1 cellular context compared by ENCODE assay signal in genomic region chr5:147854894-147855773, GRCh38.
TF ChIP-seq lines count a peak whose summit lies in the region.

No MANE protein-coding gene starts in this region.

TF ChIP-seq in GM23338, 12 proteins besides CTCF, POLR2A, EP300 and RAD21 (continued from another document):
- TF ChIP-seq, protein P1, sequence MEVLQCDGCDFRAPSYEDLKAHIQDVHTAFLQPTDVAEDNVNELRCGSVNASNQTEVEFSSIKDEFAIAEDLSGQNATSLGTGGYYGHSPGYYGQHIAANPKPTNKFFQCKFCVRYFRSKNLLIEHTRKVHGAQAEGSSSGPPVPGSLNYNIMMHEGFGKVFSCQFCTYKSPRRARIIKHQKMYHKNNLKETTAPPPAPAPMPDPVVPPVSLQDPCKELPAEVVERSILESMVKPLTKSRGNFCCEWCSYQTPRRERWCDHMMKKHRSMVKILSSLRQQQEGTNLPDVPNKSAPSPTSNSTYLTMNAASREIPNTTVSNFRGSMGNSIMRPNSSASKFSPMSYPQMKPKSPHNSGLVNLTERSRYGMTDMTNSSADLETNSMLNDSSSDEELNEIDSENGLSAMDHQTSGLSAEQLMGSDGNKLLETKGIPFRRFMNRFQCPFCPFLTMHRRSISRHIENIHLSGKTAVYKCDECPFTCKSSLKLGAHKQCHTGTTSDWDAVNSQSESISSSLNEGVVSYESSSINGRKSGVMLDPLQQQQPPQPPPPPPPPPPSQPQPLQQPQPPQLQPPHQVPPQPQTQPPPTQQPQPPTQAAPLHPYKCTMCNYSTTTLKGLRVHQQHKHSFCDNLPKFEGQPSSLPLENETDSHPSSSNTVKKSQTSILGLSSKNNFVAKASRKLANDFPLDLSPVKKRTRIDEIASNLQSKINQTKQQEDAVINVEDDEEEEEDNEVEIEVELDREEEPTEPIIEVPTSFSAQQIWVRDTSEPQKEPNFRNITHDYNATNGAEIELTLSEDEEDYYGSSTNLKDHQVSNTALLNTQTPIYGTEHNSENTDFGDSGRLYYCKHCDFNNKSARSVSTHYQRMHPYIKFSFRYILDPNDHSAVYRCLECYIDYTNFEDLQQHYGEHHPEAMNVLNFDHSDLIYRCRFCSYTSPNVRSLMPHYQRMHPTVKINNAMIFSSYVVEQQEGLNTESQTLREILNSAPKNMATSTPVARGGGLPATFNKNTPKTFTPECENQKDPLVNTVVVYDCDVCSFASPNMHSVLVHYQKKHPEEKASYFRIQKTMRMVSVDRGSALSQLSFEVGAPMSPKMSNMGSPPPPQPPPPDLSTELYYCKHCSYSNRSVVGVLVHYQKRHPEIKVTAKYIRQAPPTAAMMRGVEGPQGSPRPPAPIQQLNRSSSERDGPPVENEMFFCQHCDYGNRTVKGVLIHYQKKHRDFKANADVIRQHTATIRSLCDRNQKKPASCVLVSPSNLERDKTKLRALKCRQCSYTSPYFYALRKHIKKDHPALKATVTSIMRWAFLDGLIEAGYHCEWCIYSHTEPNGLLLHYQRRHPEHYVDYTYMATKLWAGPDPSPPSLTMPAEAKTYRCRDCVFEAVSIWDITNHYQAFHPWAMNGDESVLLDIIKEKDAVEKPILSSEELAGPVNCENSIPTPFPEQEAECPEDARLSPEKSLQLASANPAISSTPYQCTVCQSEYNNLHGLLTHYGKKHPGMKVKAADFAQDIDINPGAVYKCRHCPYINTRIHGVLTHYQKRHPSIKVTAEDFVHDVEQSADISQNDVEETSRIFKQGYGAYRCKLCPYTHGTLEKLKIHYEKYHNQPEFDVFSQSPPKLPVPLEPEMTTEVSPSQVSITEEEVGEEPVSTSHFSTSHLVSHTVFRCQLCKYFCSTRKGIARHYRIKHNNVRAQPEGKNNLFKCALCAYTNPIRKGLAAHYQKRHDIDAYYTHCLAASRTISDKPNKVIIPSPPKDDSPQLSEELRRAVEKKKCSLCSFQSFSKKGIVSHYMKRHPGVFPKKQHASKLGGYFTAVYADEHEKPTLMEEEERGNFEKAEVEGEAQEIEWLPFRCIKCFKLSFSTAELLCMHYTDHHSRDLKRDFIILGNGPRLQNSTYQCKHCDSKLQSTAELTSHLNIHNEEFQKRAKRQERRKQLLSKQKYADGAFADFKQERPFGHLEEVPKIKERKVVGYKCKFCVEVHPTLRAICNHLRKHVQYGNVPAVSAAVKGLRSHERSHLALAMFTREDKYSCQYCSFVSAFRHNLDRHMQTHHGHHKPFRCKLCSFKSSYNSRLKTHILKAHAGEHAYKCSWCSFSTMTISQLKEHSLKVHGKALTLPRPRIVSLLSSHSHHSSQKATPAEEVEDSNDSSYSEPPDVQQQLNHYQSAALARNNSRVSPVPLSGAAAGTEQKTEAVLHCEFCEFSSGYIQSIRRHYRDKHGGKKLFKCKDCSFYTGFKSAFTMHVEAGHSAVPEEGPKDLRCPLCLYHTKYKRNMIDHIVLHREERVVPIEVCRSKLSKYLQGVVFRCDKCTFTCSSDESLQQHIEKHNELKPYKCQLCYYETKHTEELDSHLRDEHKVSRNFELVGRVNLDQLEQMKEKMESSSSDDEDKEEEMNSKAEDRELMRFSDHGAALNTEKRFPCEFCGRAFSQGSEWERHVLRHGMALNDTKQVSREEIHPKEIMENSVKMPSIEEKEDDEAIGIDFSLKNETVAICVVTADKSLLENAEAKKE (CRISPR knock-in tag; IDR thresholded peaks at IDR 0.05), result no peak
- TF ChIP-seq STAT1 (IDR thresholded peaks at IDR 0.05; ENCODE audit: unreplicated experiment) (no peak), JUNB (IDR thresholded peaks at IDR 0.05; ENCODE audit: unreplicated experiment) (no peak)
